ENCODE assay signal across 12 cellular contexts in genomic region chr5:131814990-131815389, GRCh38. TPM values are rescaled to one million over a fixed set of nuclear protein-coding genes. Genes with fewer than 3 reads are reported as not detected.
A peak's percentile ranks its signal among the peaks of the same experiment; 100 is the strongest.
DNase-seq lines count a peak whose midpoint lies in the region; ATAC-seq and TF ChIP-seq lines count a peak whose summit lies in the region.
"Had no signal": no experiment of that assay in that cellular context is flagged by ENCODE, and none has a peak within 500 bp of the region (broad histone marks: within the 10 kb centered on the region; RNA-seq: fewer than 3 reads in every experiment).

No MANE protein-coding gene starts in this region.

- no peak overlapping the region for H3K4me2 ChIP-seq in PC-9

- no peaks in the 10 kb centered on the region for H4K20me1 ChIP-seq in PC-9 (ENCODE audit: insufficient read depth)

- H3K79me2 ChIP-seq in PC-9 (ENCODE audit: low read depth): no peaks in the 10 kb centered on the region

- no peaks in the 10 kb centered on the region for H3K36me3 ChIP-seq in PC-9 (ENCODE audit: low read depth)
- no peaks in the 10 kb centered on the region for H3K36me3 ChIP-seq in mesodermal cell (ENCODE audit: control insufficient read depth, insufficient read depth, low read length)
- no peaks in the 10 kb centered on the region for H3K36me3 ChIP-seq in ascending aorta

- intact Hi-C loops in PC-9 (cut with micrococcal nuclease; ENCODE audit: unreplicated experiment): no loop called here
- intact Hi-C loops in ascending aorta (cut with DNase I): loop anchor here (5.0 kb wide), 2 partner anchors 178 to 247 kb away; partner anchors contain the start of genes IL3 and RAPGEF6

- no peaks in the 10 kb centered on the region for H3K27me3 Mint-ChIP-seq in osteocyte (ENCODE audit: unreplicated experiment)
- H3K27me3 Mint-ChIP-seq: central memory CD8-positive, alpha-beta T cell had no signal

- no peak for ATAC-seq in GM19463 (IDR thresholded peaks at IDR 0.05; ENCODE audit: unreplicated experiment)

- H3K4me1 ChIP-seq in PC-9 (replicated peaks; ENCODE audit: insufficient read depth) (peaks cover 8% of the 10 kb centered on the region; the same call in 1 of the 2 replicates), mesodermal cell (ENCODE audit: control insufficient read depth, insufficient read depth, low read length, poor library complexity, severe bottlenecking) (peaks cover 10% of the 10 kb centered on the region), ascending aorta (peaks cover 3 to 4% of the 10 kb centered on the region in 2 donors)

- H3K4me3 ChIP-seq in PC-9 (no peak overlapping the region), epithelial cell of esophagus (ENCODE audit: low read length) (no peak overlapping the region), mesodermal cell (ENCODE audit: extremely low read depth, insufficient read depth, low read length, poor library complexity, severe bottlenecking) (no peak overlapping the region), ascending aorta (no peak overlapping the region)

- no peaks in the 10 kb centered on the region for H3F3A ChIP-seq in PC-9 (ENCODE audit: insufficient read depth, low read depth)

- no peak overlapping the region for H3K4me3 Mint-ChIP-seq in osteocyte (ENCODE audit: unreplicated experiment)
- H3K4me3 Mint-ChIP-seq: central memory CD8-positive, alpha-beta T cell; T-helper 1 cell treated with Interleukin-12 subunit alpha and Interleukin-12 subunit beta and Interleukin-4 antibody, amounts not matched to agents 30 μg/mL and 1 μg/mL, for 36 hours had no signal

- H3K27ac ChIP-seq in PC-9 (no peak overlapping the region), mesodermal cell (ENCODE audit: low read depth, low read length, severe bottlenecking) (peak overlapping the region; percentile 4), ascending aorta (no peak overlapping the region)

- peak; percentile 11 for DNase-seq in ELF-1 (ENCODE audit: low read depth, low spot score)
- DNase-seq in PC-9: peak; percentile 21 to 85
- DNase-seq in epithelial cell of esophagus (ENCODE audit: low read depth): peak; percentile 80
- no peak for DNase-seq in activated gamma-delta T cell treated with Interleukin-2 at 50 U/mL for 16 hours
- DNase-seq in ascending aorta (ENCODE audit: low spot score in 2 of 2): no peak
- no peak for DNase-seq in osteocyte (ENCODE audit: extremely low spot score, unreplicated experiment)
- DNase-seq: NCI-H526, occipital lobe had no signal

- H3K9me2 ChIP-seq in PC-9 (ENCODE audit: insufficient read depth): no peaks in the 10 kb centered on the region

- H3K9me3 ChIP-seq in PC-9 (ENCODE audit: insufficient read depth, low read depth) (no peaks in the 10 kb centered on the region), mesodermal cell (ENCODE audit: control insufficient read depth, low read length) (no peaks in the 10 kb centered on the region), ascending aorta (no peaks in the 10 kb centered on the region)

- peaks cover 7% of the 10 kb centered on the region for H3K4me1 Mint-ChIP-seq in osteocyte (ENCODE audit: unreplicated experiment)

- WGBS in mesodermal cell (ENCODE audit: insufficient coverage in 2 of 2), 2 experiments: 51 to 78% methylated on average over 2 of the region's 2 CpGs

- CTCF ChIA-PET in PC-9 (lab: Charles Lee): no interaction called here

- no TSS peak for BruUV-seq in PC-9 (replicated peaks; lab: Mats Ljungman, UMichigan)

- POLR2A ChIA-PET in PC-9 (lab: Charles Lee; ENCODE audit: unreplicated experiment): interaction anchor here (0.6 kb wide), 1 partner anchor 18 kb away, joined by 4 read pairs; the partner anchor contains the start of gene FNIP1

- TF ChIP-seq CTCF in PC-9 (conservative IDR thresholded peaks at IDR 0.05) (no peak), epithelial cell of esophagus (IDR thresholded peaks at IDR 0.05; ENCODE audit: insufficient read depth, low read depth, low read length, missing control alignments) (no peak), ascending aorta (IDR thresholded peaks at IDR 0.05) (no peak), osteocyte (IDR thresholded peaks at IDR 0.05) (no peak)

- H3K9me3 Mint-ChIP-seq in osteocyte (ENCODE audit: unreplicated experiment): no peaks in the 10 kb centered on the region
- H3K9me3 Mint-ChIP-seq: central memory CD8-positive, alpha-beta T cell; T-helper 1 cell treated with Interleukin-12 subunit alpha and Interleukin-12 subunit beta and Interleukin-4 antibody, amounts not matched to agents 30 μg/mL and 1 μg/mL, for 36 hours had no signal

- no peaks in the 10 kb centered on the region for H3K36me3 Mint-ChIP-seq in osteocyte (ENCODE audit: unreplicated experiment)

- H3K27me3 ChIP-seq in PC-9 (ENCODE audit: insufficient read depth, low read depth): no peaks in the 10 kb centered on the region
- H3K27me3 ChIP-seq in ascending aorta: no peaks in the 10 kb centered on the region

- no peak overlapping the region for H2AFZ ChIP-seq in PC-9

- H3K27ac Mint-ChIP-seq in osteocyte (ENCODE audit: unreplicated experiment): no peak overlapping the region
- H3K27ac Mint-ChIP-seq: T-helper 1 cell treated with Interleukin-12 subunit alpha and Interleukin-12 subunit beta and Interleukin-4 antibody, amounts not matched to agents 30 μg/mL and 1 μg/mL, for 36 hours had no signal

RNA-seq across cellular contexts. Expression of gene FNIP1, which starts 18.2 kb away (rescaled TPM):
- 20.4 and 23.5 TPM in 2 replicates for total RNA-seq in PC-9 (2021)
- 13.3 TPM for polyA plus RNA-seq in mesodermal cell (2013, experiment 1 of 2)
- polyA plus RNA-seq in mesodermal cell (2013, experiment 2 of 2): 13.1 TPM
- 20.5 TPM for total RNA-seq in ascending aorta
- total RNA-seq in osteocyte: 43.0 and 45.4 TPM in 2 replicates

Comparison
In these comparisons a context has a peak if more than half of its experiments do, and no peak if none do; other contexts are left out.
1. DNase-seq: peak in ELF-1 (single experiment), PC-9 (2 of 2) and epithelial cell of esophagus (single experiment); none in activated gamma-delta T cell treated with Interleukin-2 at 50 U/mL for 16 hours (single experiment), ascending aorta (0 of 2) and osteocyte (single experiment).